ENCODE assay signal across 2 cellular contexts in genomic region chr5:90418214-90418613, GRCh38.
TF ChIP-seq lines count a peak whose summit lies in the region.

No MANE protein-coding gene starts in this region.

TF ChIP-seq in SK-N-SH treated with all-trans-retinoic acid at 6 μM for 48 hours, 23 proteins besides CTCF, POLR2A, EP300 and RAD21:
- TF ChIP-seq TSHZ2 (CRISPR knock-in tag; IDR thresholded peaks at IDR 0.05), result no peak
- no peak for TF ChIP-seq ZFP3 (CRISPR knock-in tag; IDR thresholded peaks at IDR 0.05)
- no peak for TF ChIP-seq ISL1 (CRISPR knock-in tag; IDR thresholded peaks at IDR 0.05)
- no peak for TF ChIP-seq ZC3H10 (CRISPR knock-in tag; IDR thresholded peaks at IDR 0.05)
- TF ChIP-seq CREB5 (CRISPR knock-in tag; IDR thresholded peaks at IDR 0.05; ENCODE audit: low read depth), result no peak
- no peak for TF ChIP-seq RARB (CRISPR knock-in tag; IDR thresholded peaks at IDR 0.05)
- no peak for TF ChIP-seq ZNF8 (CRISPR knock-in tag; IDR thresholded peaks at IDR 0.05)
- TF ChIP-seq PATZ1 (CRISPR knock-in tag; IDR thresholded peaks at IDR 0.05; ENCODE audit: borderline replicate concordance), result no peak
- no peak for TF ChIP-seq TOX (CRISPR knock-in tag; IDR thresholded peaks at IDR 0.05; ENCODE audit: borderline replicate concordance)
- TF ChIP-seq GLIS3 (CRISPR knock-in tag; IDR thresholded peaks at IDR 0.05), result no peak
- TF ChIP-seq BACH2 (CRISPR knock-in tag; IDR thresholded peaks at IDR 0.05; ENCODE audit: borderline replicate concordance), result no peak
TF ChIP-seq in SK-N-SH treated with all-trans-retinoic acid at 6 μM for 48 hours: peak in this region for 0.

TF ChIP-seq in K562, 482 proteins besides CTCF, POLR2A, EP300 and RAD21:
- no peak for TF ChIP-seq NCOA6 (IDR thresholded peaks at IDR 0.05)
- TF ChIP-seq ZNF511 (CRISPR knock-in tag; IDR thresholded peaks at IDR 0.05), result no peak
- TF ChIP-seq POLR3G (IDR thresholded peaks at IDR 0.05; ENCODE audit: extremely low read depth, insufficient read length, insufficient replicate concordance), result no peak
- TF ChIP-seq HMBOX1 (IDR thresholded peaks at IDR 0.05), result no peak
- no peak for TF ChIP-seq ILK (tag; IDR thresholded peaks at IDR 0.05; ENCODE audit: borderline replicate concordance, low read depth)
- TF ChIP-seq MXD1 (CRISPR knock-in tag; IDR thresholded peaks at IDR 0.05; ENCODE audit: borderline replicate concordance, poor library complexity, severe bottlenecking), result no peak
- TF ChIP-seq NCOA2 (IDR thresholded peaks at IDR 0.05; ENCODE audit: partially characterized antibody in 2 of 2), result no peak
